In the genomic region with DNA sequence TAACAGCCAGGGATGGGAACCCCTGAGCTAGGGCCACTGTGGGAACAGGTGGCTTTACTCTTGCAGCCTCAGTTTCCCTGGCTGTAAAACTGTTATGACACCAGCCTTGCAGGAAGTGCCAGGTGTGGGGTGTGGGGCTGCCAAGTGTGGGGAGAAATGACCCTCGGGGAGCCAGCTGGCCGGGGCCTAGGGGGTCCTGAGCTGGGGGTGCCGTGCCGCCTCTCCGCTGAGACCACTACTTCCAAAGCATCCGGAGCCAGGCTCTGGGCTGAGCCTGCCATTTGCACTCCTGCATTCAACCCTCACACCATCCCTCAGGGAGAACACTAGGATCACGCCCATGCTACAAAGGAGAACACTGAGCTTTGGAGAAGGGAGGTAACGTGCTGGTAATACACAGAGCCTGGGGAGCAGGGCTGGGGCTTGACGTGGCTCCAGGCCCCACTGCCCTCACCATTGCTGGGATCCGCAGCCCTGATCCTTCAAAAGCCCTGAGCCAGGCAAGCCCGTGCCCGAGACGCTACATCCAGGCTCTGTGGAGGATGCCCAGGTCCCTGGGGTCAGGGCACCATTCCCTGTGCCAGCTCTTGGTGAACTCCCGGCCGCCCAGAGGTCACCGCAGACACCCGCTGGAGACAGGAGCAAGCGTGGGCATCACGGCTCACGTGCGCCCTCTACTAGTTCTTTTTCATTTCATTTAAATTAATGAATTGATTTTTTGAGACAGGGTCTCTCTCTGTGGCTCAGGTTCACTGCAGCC, we compare ENCODE assay signal across 1 cellular context.
TF ChIP-seq lines count a peak whose summit lies in the region.

No MANE protein-coding gene starts in this region.

TF ChIP-seq in H1, 55 proteins besides CTCF, POLR2A, EP300 and RAD21:
- TF ChIP-seq RNF2 (IDR thresholded peaks at IDR 0.05; ENCODE audit: borderline replicate concordance, low read depth, low read length, missing control alignments, poor library complexity, severe bottlenecking) (no peak), RFX5 (IDR thresholded peaks at IDR 0.05; ENCODE audit: borderline replicate concordance, low read depth, low read length) (no peak), RBBP5 (IDR thresholded peaks at IDR 0.05; ENCODE audit: borderline replicate concordance, low read depth, low read length) (no peak), SIX5 (IDR thresholded peaks at IDR 0.05; ENCODE audit: low read depth, low read length) (no peak), BACH1 (IDR thresholded peaks at IDR 0.05; ENCODE audit: low read length) (peak; percentile 56)
